21 cellular contexts compared by ENCODE assay signal in the genomic region with DNA sequence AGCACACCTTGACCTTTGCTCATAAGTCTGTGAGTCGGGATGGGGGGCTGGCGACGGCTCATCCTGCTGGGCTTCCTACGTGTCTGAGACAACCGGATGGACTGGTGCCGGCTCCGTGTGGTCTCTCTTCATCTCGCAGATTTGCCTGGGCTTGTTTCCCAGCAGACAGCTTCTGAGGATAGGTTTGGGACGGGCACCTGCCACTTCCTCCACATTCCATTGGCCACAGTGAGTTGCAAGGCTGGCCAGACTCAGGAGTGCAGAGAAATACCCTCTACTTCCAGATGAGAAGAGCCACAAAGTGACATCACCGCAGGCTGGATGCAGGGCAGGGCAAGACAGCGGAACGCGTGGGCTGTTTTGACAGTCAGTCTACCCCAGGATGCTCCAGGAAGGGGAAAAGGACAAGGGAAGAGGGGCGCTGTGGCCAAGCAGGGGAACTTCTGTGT.
"Had no signal": no experiment of that assay in that cellular context is flagged by ENCODE, and none has a peak within 500 bp of the region (broad histone marks: within the 10 kb centered on the region; RNA-seq: fewer than 3 reads in every experiment).

No MANE protein-coding gene starts in this region.

- H3K27ac Mint-ChIP-seq: activated CD4-positive, alpha-beta T cell treated with anti-CD3 and anti-CD28 coated beads, Interleukin-2, amount 10 ng/mL, durations not matched to agents 24 days and 14 days; activated CD8-positive, alpha-beta T cell treated with anti-CD3 and anti-CD28 coated beads, Interleukin-2, amount 10 ng/mL, durations not matched to agents 7 days and 5 days; activated naive CD8-positive, alpha-beta T cell; activated T-cell treated with anti-CD3 and anti-CD28 coated beads, Interleukin-2, amount 50 U/mL, for 72 hours; naive thymus-derived CD4-positive, alpha-beta T cell had no signal

- H3K9ac ChIP-seq: parathyroid adenoma had no signal

- H3K27me3 Mint-ChIP-seq: activated CD4-positive, alpha-beta T cell treated with anti-CD3 and anti-CD28 coated beads, Interleukin-2, amount 10 ng/mL, durations not matched to agents 24 days and 14 days; activated naive CD8-positive, alpha-beta T cell; central memory CD8-positive, alpha-beta T cell had no signal

- H3K27me3 ChIP-seq: body of pancreas, gastrocnemius medialis, heart left ventricle, vagina had no signal

- H3K4me3 Mint-ChIP-seq: activated CD4-positive, alpha-beta T cell treated with anti-CD3 and anti-CD28 coated beads, Interleukin-2, amount 10 ng/mL, durations not matched to agents 24 days and 14 days; activated CD8-positive, alpha-beta T cell treated with anti-CD3 and anti-CD28 coated beads, Interleukin-2, amount 10 ng/mL, durations not matched to agents 7 days and 5 days; activated naive CD8-positive, alpha-beta T cell; activated T-cell treated with anti-CD3 and anti-CD28 coated beads, Interleukin-2, amount 50 U/mL, for 72 hours; central memory CD8-positive, alpha-beta T cell; naive thymus-derived CD4-positive, alpha-beta T cell had no signal

- ATAC-seq: activated CD8-positive, alpha-beta T cell treated with anti-CD3 and anti-CD28 coated beads, Interleukin-2, amount 10 ng/mL, durations not matched to agents 7 days and 5 days; activated T-cell treated with anti-CD3 and anti-CD28 coated beads, Interleukin-2, amount 50 U/mL, for 72 hours; body of pancreas; gastrocnemius medialis; naive thymus-derived CD4-positive, alpha-beta T cell had no signal

- H3K4me3 ChIP-seq: body of pancreas, gastrocnemius medialis, heart left ventricle, thoracic aorta, vagina had no signal

- H3K36me3 ChIP-seq: gastrocnemius medialis, heart left ventricle, thoracic aorta, vagina had no signal

- H3K4me1 ChIP-seq: body of pancreas, gastrocnemius medialis, parathyroid adenoma, vagina had no signal

- DNase-seq: activated CD4-positive, alpha-beta T cell treated with anti-CD3 and anti-CD28 coated beads, Interleukin-2, amount 10 ng/mL, durations not matched to agents 24 days and 14 days; activated CD4-positive, CD25-positive, alpha-beta regulatory T cell; activated CD8-positive, alpha-beta memory T cell treated with anti-CD3 and anti-CD28 coated beads, Interleukin-2, amount 50 U/mL, for 48 hours; activated CD8-positive, alpha-beta T cell treated with anti-CD3 and anti-CD28 coated beads, Interleukin-2, amount 10 ng/mL, durations not matched to agents 7 days and 5 days; activated gamma-delta T cell; activated T-cell treated with anti-CD3 and anti-CD28 coated beads, Interleukin-2, amount 50 U/mL, for 72 hours; cortex of kidney; effector CD4-positive, alpha-beta T cell; gastrocnemius medialis; heart left ventricle; naive thymus-derived CD4-positive, alpha-beta T cell; stimulated activated CD4-positive, alpha-beta T cell treated with anti-CD3 and anti-CD28 coated beads, Interleukin-12 subunit alpha, Interleukin-12 subunit beta, amount 100 ng/mL, for 4 hours; stimulated activated CD4-positive, alpha-beta T cell treated with anti-CD3 and anti-CD28 coated beads, Interleukin-2, amount 100 ng/mL, for 24 hours had no signal

- H3K79me2 ChIP-seq: parathyroid adenoma had no signal

- FAIRE-seq: endothelial cell of umbilical vein, TTC549 had no signal

- H3K9me3 ChIP-seq: body of pancreas, gastrocnemius medialis, heart left ventricle, thoracic aorta, vagina had no signal

- H3K27ac ChIP-seq: body of pancreas, gastrocnemius medialis, parathyroid adenoma, thoracic aorta, vagina had no signal

- H3K9me3 Mint-ChIP-seq: activated CD4-positive, alpha-beta T cell treated with anti-CD3 and anti-CD28 coated beads, Interleukin-2, amount 10 ng/mL, durations not matched to agents 24 days and 14 days; activated T-cell treated with anti-CD3 and anti-CD28 coated beads, Interleukin-2, amount 50 U/mL, for 72 hours had no signal

- H2AFZ ChIP-seq: parathyroid adenoma had no signal

- H3K36me3 Mint-ChIP-seq: naive thymus-derived CD4-positive, alpha-beta T cell had no signal

- H3K4me1 Mint-ChIP-seq: central memory CD8-positive, alpha-beta T cell had no signal
